In the genomic region with DNA sequence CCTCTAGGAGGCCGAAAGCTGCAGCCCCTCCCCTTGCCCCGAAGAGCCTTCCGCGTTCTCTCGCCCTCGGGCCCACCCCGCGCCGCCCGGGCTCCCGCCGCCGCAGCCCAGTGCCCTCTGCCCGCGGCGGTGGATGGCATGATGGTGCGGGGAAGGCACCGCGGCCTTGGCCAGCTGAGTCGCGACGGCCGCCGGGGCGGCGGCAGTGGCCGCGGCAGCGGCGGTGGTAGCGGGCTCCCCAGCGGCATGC, we compare ENCODE assay signal across 8 cellular contexts. TPM values are rescaled to one million over a fixed set of nuclear protein-coding genes. Genes with fewer than 3 reads are reported as not detected.
DNase-seq lines count a peak whose midpoint lies in the region; ATAC-seq, FAIRE-seq and TF ChIP-seq lines count a peak whose summit lies in the region.

No MANE protein-coding gene starts in this region.

- no peak for ATAC-seq in DND-41 (ENCODE audit: insufficient read depth, low read depth)
- peak; percentile 34 for ATAC-seq in SK-N-SH treated with all-trans-retinoic acid at 6 μM for 48 hours
- ATAC-seq in pancreas = peak; percentile 6 to 34 (median 12)
- ATAC-seq in GM21423 (IDR thresholded peaks at IDR 0.05; ENCODE audit: unreplicated experiment) = no peak
- ATAC-seq in GM19467 (IDR thresholded peaks at IDR 0.05; ENCODE audit: unreplicated experiment) = no peak

- H3K27me3 ChIP-seq in DND-41 (ENCODE audit: insufficient read depth, low read length, poor library complexity) (no peaks in the 10 kb centered on the region), pancreas (no peaks in the 10 kb centered on the region)

- H3K4me1 ChIP-seq in DND-41 (ENCODE audit: insufficient read depth, low read length) (peaks cover 39% of the 10 kb centered on the region), pancreas (peaks cover 4 to 32% (median 15%) of the 10 kb centered on the region in 3 donors)

- peaks cover 45% of the 10 kb centered on the region for H3K79me2 ChIP-seq in DND-41 (ENCODE audit: insufficient read depth, low read length)

- H3K27ac ChIP-seq in DND-41 (ENCODE audit: low read length) (peak overlapping the region; percentile 20; the same call in 1 of the 2 replicates), pancreas (peak overlapping the region; percentile 96 to 99 (median 97))

- peak overlapping the region; percentile 83 for H3K9ac ChIP-seq in DND-41 (ENCODE audit: low read depth, low read length)

- H4K20me1 ChIP-seq in DND-41 (ENCODE audit: insufficient read depth, low read length) = peaks cover 22% of the 10 kb centered on the region

- H3K36me3 ChIP-seq in DND-41 (ENCODE audit: insufficient read depth, low read length) = peaks cover 18% of the 10 kb centered on the region
- no peaks in the 10 kb centered on the region for H3K36me3 ChIP-seq in pancreas

- no peak overlapping the region for H2AFZ ChIP-seq in DND-41 (ENCODE audit: low read depth, low read length)

- intact Hi-C loops in pancreas (cut with DNase I) = no loop called here

- H3K9me3 ChIP-seq in DND-41 (ENCODE audit: insufficient read depth, low read length, severe bottlenecking) = no peaks in the 10 kb centered on the region
- H3K9me3 ChIP-seq in pancreas = no peaks in the 10 kb centered on the region

- WGBS in pancreas, 2 donors = 1% methylated on average over 20 to 32 of the region's 32 CpGs

- TF ChIP-seq CTCF in DND-41 (IDR thresholded peaks at IDR 0.05; ENCODE audit: borderline replicate concordance, extremely low read depth, low read length, poor library complexity, severe bottlenecking) = no peak
- TF ChIP-seq CTCF in foreskin fibroblast (IDR thresholded peaks at IDR 0.05; ENCODE audit: low read depth, low read length) = no peak
- TF ChIP-seq CTCF in pancreas (IDR thresholded peaks at IDR 0.05) = no peak

- DNase-seq in DND-41 = no peak
- no peak for DNase-seq in foreskin fibroblast
- DNase-seq in pancreas = peak in 1 of 6 donors; percentile 81
- no peak for DNase-seq in NCI-H1417 treated with DMSO at 0.1 percent for 48 hours (lab: John Stamatoyannopoulos, UW)
- DNase-seq in C1 segment of cervical spinal cord (lab: John Stamatoyannopoulos, UW) = no peak

- peak overlapping the region; percentile 34 to 72; a peak in 3 of 4 replicates for H3K4me3 ChIP-seq in DND-41 (ENCODE audit: low read depth in 1 of 2, low read length in 2 of 2)
- H3K4me3 ChIP-seq in foreskin fibroblast (ENCODE audit: low read depth in 1 of 2, low read length in 2 of 2) = peak overlapping the region; percentile 86 to 87
- peak overlapping the region; percentile 89 to 98 (median 92) for H3K4me3 ChIP-seq in pancreas

- H3K4me2 ChIP-seq in DND-41 (ENCODE audit: insufficient read depth, low read length) = peak overlapping the region; percentile 70

- FAIRE-seq in pancreas (lab: Jason Lieb, UNC) = no peak

TF ChIP-seq in SK-N-SH treated with all-trans-retinoic acid at 6 μM for 48 hours, 23 proteins besides CTCF, POLR2A, EP300 and RAD21:
- TF ChIP-seq ZNF70 (CRISPR knock-in tag; IDR thresholded peaks at IDR 0.05) = no peak
- TF ChIP-seq, protein P1, sequence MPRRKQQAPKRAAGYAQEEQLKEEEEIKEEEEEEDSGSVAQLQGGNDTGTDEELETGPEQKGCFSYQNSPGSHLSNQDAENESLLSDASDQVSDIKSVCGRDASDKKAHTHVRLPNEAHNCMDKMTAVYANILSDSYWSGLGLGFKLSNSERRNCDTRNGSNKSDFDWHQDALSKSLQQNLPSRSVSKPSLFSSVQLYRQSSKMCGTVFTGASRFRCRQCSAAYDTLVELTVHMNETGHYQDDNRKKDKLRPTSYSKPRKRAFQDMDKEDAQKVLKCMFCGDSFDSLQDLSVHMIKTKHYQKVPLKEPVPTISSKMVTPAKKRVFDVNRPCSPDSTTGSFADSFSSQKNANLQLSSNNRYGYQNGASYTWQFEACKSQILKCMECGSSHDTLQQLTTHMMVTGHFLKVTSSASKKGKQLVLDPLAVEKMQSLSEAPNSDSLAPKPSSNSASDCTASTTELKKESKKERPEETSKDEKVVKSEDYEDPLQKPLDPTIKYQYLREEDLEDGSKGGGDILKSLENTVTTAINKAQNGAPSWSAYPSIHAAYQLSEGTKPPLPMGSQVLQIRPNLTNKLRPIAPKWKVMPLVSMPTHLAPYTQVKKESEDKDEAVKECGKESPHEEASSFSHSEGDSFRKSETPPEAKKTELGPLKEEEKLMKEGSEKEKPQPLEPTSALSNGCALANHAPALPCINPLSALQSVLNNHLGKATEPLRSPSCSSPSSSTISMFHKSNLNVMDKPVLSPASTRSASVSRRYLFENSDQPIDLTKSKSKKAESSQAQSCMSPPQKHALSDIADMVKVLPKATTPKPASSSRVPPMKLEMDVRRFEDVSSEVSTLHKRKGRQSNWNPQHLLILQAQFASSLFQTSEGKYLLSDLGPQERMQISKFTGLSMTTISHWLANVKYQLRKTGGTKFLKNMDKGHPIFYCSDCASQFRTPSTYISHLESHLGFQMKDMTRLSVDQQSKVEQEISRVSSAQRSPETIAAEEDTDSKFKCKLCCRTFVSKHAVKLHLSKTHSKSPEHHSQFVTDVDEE (CRISPR knock-in tag; IDR thresholded peaks at IDR 0.05) = no peak
- TF ChIP-seq GLIS3 (CRISPR knock-in tag; IDR thresholded peaks at IDR 0.05) = no peak
- TF ChIP-seq, protein P2, sequence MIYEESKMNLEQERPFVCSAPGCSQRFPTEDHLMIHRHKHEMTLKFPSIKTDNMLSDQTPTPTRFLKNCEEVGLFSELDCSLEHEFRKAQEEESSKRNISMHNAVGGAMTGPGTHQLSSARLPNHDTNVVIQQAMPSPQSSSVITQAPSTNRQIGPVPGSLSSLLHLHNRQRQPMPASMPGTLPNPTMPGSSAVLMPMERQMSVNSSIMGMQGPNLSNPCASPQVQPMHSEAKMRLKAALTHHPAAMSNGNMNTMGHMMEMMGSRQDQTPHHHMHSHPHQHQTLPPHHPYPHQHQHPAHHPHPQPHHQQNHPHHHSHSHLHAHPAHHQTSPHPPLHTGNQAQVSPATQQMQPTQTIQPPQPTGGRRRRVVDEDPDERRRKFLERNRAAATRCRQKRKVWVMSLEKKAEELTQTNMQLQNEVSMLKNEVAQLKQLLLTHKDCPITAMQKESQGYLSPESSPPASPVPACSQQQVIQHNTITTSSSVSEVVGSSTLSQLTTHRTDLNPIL (CRISPR knock-in tag; IDR thresholded peaks at IDR 0.05; ENCODE audit: low read depth) = no peak
- no peak for TF ChIP-seq ZNF565 (CRISPR knock-in tag; conservative IDR thresholded peaks at IDR 0.05; ENCODE audit: low read depth)
- TF ChIP-seq, protein P3, sequence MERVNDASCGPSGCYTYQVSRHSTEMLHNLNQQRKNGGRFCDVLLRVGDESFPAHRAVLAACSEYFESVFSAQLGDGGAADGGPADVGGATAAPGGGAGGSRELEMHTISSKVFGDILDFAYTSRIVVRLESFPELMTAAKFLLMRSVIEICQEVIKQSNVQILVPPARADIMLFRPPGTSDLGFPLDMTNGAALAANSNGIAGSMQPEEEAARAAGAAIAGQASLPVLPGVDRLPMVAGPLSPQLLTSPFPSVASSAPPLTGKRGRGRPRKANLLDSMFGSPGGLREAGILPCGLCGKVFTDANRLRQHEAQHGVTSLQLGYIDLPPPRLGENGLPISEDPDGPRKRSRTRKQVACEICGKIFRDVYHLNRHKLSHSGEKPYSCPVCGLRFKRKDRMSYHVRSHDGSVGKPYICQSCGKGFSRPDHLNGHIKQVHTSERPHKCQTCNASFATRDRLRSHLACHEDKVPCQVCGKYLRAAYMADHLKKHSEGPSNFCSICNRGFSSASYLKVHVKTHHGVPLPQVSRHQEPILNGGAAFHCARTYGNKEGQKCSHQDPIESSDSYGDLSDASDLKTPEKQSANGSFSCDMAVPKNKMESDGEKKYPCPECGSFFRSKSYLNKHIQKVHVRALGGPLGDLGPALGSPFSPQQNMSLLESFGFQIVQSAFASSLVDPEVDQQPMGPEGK (CRISPR knock-in tag; IDR thresholded peaks at IDR 0.05; ENCODE audit: borderline replicate concordance) = no peak
- no peak for TF ChIP-seq TOX (CRISPR knock-in tag; IDR thresholded peaks at IDR 0.05; ENCODE audit: borderline replicate concordance)

RNA-seq across cellular contexts. Expression of a gene that starts 1.2 kb away (rescaled TPM):
- total RNA-seq in pancreas = 10 to 100 TPM in 3 of 6 donors, 1 to 10 TPM in 3; 7.8 to 13.5 (median 10.0) TPM
- polyA plus RNA-seq in pancreas = 1 to 10 TPM; 3.1 to 4.4 TPM

RNA-seq across cellular contexts. Expression of a gene that starts 12.3 kb away (rescaled TPM):
- total RNA-seq in pancreas = 10 to 100 TPM; 11.5 to 18.5 (median 14.0) TPM
- polyA plus RNA-seq in pancreas = 10 to 100 TPM; 10.5 to 13.0 TPM

Comparison
In these comparisons a context has a peak if more than half of its experiments do, and no peak if none do; other contexts are left out.
1. ATAC-seq: peak in SK-N-SH treated with all-trans-retinoic acid at 6 μM for 48 hours (single experiment) and pancreas (4 of 4); none in DND-41 (single experiment), GM21423 (single experiment) and GM19467 (single experiment).
2. Peak in every context shown above with its lines, with median percentiles within 50 percentile points of each other: H3K4me3 ChIP-seq.